In the genomic region with DNA sequence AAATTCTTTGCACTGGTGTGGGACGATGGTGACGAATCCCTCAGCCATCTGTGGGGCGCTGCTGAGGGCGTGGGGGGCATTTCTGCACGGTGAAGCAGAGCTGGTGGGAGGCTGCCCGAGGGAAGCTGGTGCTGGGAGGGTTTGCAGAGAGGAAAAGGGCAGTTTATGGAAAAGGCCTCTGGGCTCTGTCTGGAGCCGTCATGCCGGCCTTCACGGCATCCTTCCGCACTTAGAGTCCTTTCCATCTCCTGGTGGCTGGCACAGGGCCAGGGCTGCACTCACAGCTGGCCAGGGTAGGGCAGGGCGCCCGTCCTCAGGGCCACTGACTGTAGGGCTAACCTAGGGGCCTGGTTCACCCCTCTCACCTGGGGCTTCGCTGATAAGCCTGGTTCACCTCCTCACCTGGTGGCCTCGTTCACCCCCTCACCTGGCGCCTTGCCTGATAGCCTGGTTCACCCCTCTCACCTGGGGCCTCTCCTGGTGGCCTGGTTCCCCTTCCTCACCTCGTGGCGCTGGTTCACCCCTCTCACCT, we compare ENCODE assay signal across 11 cellular contexts. TPM values are rescaled to one million over a fixed set of nuclear protein-coding genes. Genes with fewer than 3 reads are reported as not detected.
A peak's percentile ranks its signal among the peaks of the same experiment; 100 is the strongest.
DNase-seq lines count a peak whose midpoint lies in the region; ATAC-seq, FAIRE-seq and TF ChIP-seq lines count a peak whose summit lies in the region.
"Had no signal": no experiment of that assay in that cellular context is flagged by ENCODE, and none has a peak within 500 bp of the region (broad histone marks: within the 10 kb centered on the region; RNA-seq: fewer than 3 reads in every experiment).

No MANE protein-coding gene starts in this region.

- no peak for ATAC-seq in GM18520 (IDR thresholded peaks at IDR 0.05; ENCODE audit: unreplicated experiment)
- ATAC-seq: activated CD4-positive, alpha-beta T cell treated with anti-CD3 and anti-CD28 coated beads for 36 hours had no signal

- H3K27ac ChIP-seq in temporal lobe (ENCODE audit: low read depth, low read length): peak overlapping the region; percentile 9
- H3K27ac ChIP-seq: C4-2B had no signal

- peaks cover 4% of the 10 kb centered on the region for H3K36me3 Mint-ChIP-seq in endothelial cell (ENCODE audit: low read depth, unreplicated experiment)

- peaks cover 11% of the 10 kb centered on the region for H3K4me1 Mint-ChIP-seq in endothelial cell (ENCODE audit: unreplicated experiment)

- FAIRE-seq in GM12892 (lab: Jason Lieb, UNC): no peak

- no peak overlapping the region for H3K27ac Mint-ChIP-seq in endothelial cell (ENCODE audit: unreplicated experiment)
- H3K27ac Mint-ChIP-seq: activated CD4-positive, alpha-beta T cell treated with anti-CD3 and anti-CD28 coated beads for 36 hours; stimulated activated naive CD8-positive, alpha-beta T cell treated with anti-CD3 and anti-CD28 coated beads, Interleukin-15, Interleukin-2, amounts not matched to agents 100 ng/mL and 50 ng/mL, for 24 hours had no signal

- peaks cover 16% of the 10 kb centered on the region for H3K27me3 Mint-ChIP-seq in endothelial cell (ENCODE audit: unreplicated experiment)

- TF ChIP-seq POLR2A in GM12892 (IDR thresholded peaks at IDR 0.05; ENCODE audit: low read depth, low read length): no peak

- H3K9me3 Mint-ChIP-seq in endothelial cell (ENCODE audit: unreplicated experiment): no peaks in the 10 kb centered on the region
- H3K9me3 Mint-ChIP-seq: stimulated activated naive CD8-positive, alpha-beta T cell treated with anti-CD3 and anti-CD28 coated beads, Interleukin-15, Interleukin-2, amounts not matched to agents 100 ng/mL and 50 ng/mL, for 24 hours had no signal

- DNase-seq in NCI-H524 (lab: John Stamatoyannopoulos, UW) (peak; percentile 30 to 49), NCI-H524 treated with DMSO at 0.1 percent for 48 hours (lab: John Stamatoyannopoulos, UW) (no peak), RPMI8226 (peak; percentile 76), glomerular visceral epithelial cell (ENCODE audit: extremely low spot score) (peak; percentile 96), endothelial cell (ENCODE audit: low spot score) (no peak), GM12892 (ENCODE audit: insufficient read length) (no peak)
- DNase-seq: activated CD4-positive, alpha-beta T cell treated with anti-CD3 and anti-CD28 coated beads for 36 hours had no signal

- no peak overlapping the region for H3K4me3 Mint-ChIP-seq in endothelial cell (ENCODE audit: unreplicated experiment)
- H3K4me3 Mint-ChIP-seq: activated CD4-positive, alpha-beta T cell treated with anti-CD3 and anti-CD28 coated beads for 36 hours; stimulated activated naive CD8-positive, alpha-beta T cell treated with anti-CD3 and anti-CD28 coated beads, Interleukin-15, Interleukin-2, amounts not matched to agents 100 ng/mL and 50 ng/mL, for 24 hours had no signal

- TF ChIP-seq CTCF in endothelial cell (IDR thresholded peaks at IDR 0.05; ENCODE audit: unreplicated experiment): no peak

RNA-seq across cellular contexts. Expression of a gene that starts 0.6 kb away (rescaled TPM):
- 1.5 TPM for total RNA-seq in temporal lobe
- total RNA-seq in endothelial cell (ENCODE audit: unreplicated experiment): 0.05 TPM
- polyA plus RNA-seq in GM12892 (2012; ENCODE audit: missing spikeins): 1.4 TPM

RNA-seq across cellular contexts. Expression of a gene that starts 55.6 kb away (rescaled TPM):
- 68.4 TPM for total RNA-seq in temporal lobe
- total RNA-seq in endothelial cell (ENCODE audit: unreplicated experiment): 250 TPM
- polyA plus RNA-seq in GM12892 (2012; ENCODE audit: missing spikeins): 4.7 TPM

Comparison
In these comparisons a context has a peak if more than half of its experiments do, and no peak if none do; other contexts are left out.
1. DNase-seq: peak in NCI-H524 (2 of 2), RPMI8226 (single experiment) and glomerular visceral epithelial cell (single experiment); none in NCI-H524 treated with DMSO at 0.1 percent for 48 hours (single experiment), endothelial cell (single experiment) and GM12892 (single experiment).